ENCODE assay signal across 8 cellular contexts in the genomic region with DNA sequence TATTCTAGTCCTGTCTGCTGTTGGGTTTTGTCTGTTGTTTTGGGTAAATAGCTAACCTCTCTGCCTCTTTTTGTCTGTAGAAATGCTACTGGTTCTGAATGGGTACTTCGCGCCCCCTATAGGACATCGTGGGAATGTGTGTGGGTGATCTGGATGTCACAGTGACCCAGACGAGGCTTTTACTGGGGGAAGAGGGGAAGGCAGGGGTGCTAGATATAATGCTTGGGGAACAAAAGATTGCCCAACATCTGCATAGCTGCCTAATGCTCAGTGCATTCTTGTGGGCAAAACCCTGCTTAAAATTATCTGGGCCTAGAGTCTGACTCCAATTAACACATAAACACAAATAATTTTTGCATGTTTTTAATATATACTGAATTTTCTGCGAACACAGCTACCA. TPM values are rescaled to one million over a fixed set of nuclear protein-coding genes. Genes with fewer than 3 reads are reported as not detected.
DNase-seq lines count a peak whose midpoint lies in the region; ATAC-seq and TF ChIP-seq lines count a peak whose summit lies in the region.

No MANE protein-coding gene starts in this region.

- TF ChIP-seq CTCF in mesothelial cell of epicardium (IDR thresholded peaks at IDR 0.05; ENCODE audit: unreplicated experiment), result peak; percentile 68

- no peak overlapping the region for H3K4me3 Mint-ChIP-seq in mesothelial cell of epicardium

- H3K4me1 Mint-ChIP-seq in mesothelial cell of epicardium, result peaks cover 17% of the 10 kb centered on the region

- peak; percentile 47 for ATAC-seq in HG03159 (IDR thresholded peaks at IDR 0.05; ENCODE audit: unreplicated experiment)

- no peak overlapping the region for H3K27ac Mint-ChIP-seq in mesothelial cell of epicardium

- no peaks in the 10 kb centered on the region for H3K36me3 Mint-ChIP-seq in mesothelial cell of epicardium

- DNase-seq in NK-92 treated with Interleukin-12 subunit alpha and Interleukin-12 subunit beta, amount 100 ng/mL, for 24 hours (lab: John Stamatoyannopoulos, UW), result peak; percentile 56
- DNase-seq in NK-92 (lab: John Stamatoyannopoulos, UW; ENCODE audit: unreplicated experiment) (no peak), NCI-H69 (lab: John Stamatoyannopoulos, UW) (peak; percentile 74), ecto neural progenitor cell (ENCODE audit: low spot score) (peak; percentile 66), mesothelial cell of epicardium (ENCODE audit: low spot score in 2 of 2, unreplicated experiment in 2 of 2) (peak in 1 of 2 experiments; percentile 52)
- peak; percentile 70 for DNase-seq in activated CD4-positive, alpha-beta T cell treated with anti-CD3 and anti-CD28 coated beads, Interleukin-2, amount 50 U/mL, for 1 hour
- DNase-seq in stimulated activated CD8-positive, alpha-beta memory T cell treated with anti-CD3 and anti-CD28 coated beads, Interleukin-7, amount 100 ng/mL, for 24 hours (ENCODE audit: low read depth), result peak; percentile 32

- no peaks in the 10 kb centered on the region for H3K27me3 Mint-ChIP-seq in mesothelial cell of epicardium (ENCODE audit: low read depth)

- no peaks in the 10 kb centered on the region for H3K9me3 Mint-ChIP-seq in mesothelial cell of epicardium

RNA-seq across cellular contexts. Expression of a gene that starts 57.7 kb away (rescaled TPM):
- 5.5 to 6.7 TPM (median 5.8 TPM) in 3 replicates for total RNA-seq in mesothelial cell of epicardium
